9 cellular contexts compared by ENCODE assay signal in the genomic region with DNA sequence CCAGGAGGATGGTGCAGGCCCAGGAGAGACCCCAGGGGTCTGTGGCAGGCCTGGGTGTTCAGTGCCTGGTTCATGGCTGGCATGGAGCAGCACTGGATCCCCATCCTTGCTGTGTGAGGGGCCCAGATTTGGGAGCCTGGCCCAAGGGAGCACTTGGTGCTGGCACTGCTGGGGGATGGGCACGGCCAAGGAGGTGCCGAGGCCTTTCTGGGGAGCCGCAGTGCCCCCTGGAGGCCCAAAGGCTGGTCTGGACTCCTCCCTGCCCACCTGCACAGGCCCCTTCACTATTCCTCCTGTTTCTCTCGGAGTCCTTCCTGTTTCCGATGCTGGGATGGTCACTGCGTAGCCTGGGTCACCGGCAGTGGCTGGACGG.
DNase-seq lines count a peak whose midpoint lies in the region; ATAC-seq, FAIRE-seq and TF ChIP-seq lines count a peak whose summit lies in the region.
"Had no signal": no experiment of that assay in that cellular context is flagged by ENCODE, and none has a peak within 500 bp of the region (broad histone marks: within the 10 kb centered on the region; RNA-seq: fewer than 3 reads in every experiment).

No MANE protein-coding gene starts in this region.

- DNase-seq in D341Med (ENCODE audit: low spot score): peak; percentile 84
- peak; percentile 71 for DNase-seq in H54 (ENCODE audit: insufficient read length, low spot score)
- DNase-seq in kidney tubule cell (ENCODE audit: low spot score): peak; percentile 26
- DNase-seq in T-helper 1 cell: no peak

- ATAC-seq in HG03457 (IDR thresholded peaks at IDR 0.05; ENCODE audit: unreplicated experiment) (no peak), GM21723 (IDR thresholded peaks at IDR 0.05; ENCODE audit: unreplicated experiment) (no peak), GM19452 (IDR thresholded peaks at IDR 0.05; ENCODE audit: unreplicated experiment) (no peak)

- peak; percentile 32; the same call in 1 of the 2 replicates for TF ChIP-seq CTCF in WI38 (IDR thresholded peaks at IDR 0.05; ENCODE audit: low read depth, low read length)

- FAIRE-seq in H54 (lab: Jason Lieb, UNC): no peak
- FAIRE-seq: islet of Langerhans had no signal

- H3K4me3 ChIP-seq in WI38 (ENCODE audit: low read depth, low read length): no peak overlapping the region

- no peak for TF ChIP-seq POLR2A in H54 (IDR thresholded peaks at IDR 0.05; ENCODE audit: low read depth, low read length)

Comparison
In these comparisons a context has a peak if more than half of its experiments do, and no peak if none do; other contexts are left out.
1. DNase-seq: peak in D341Med (single experiment), H54 (single experiment) and kidney tubule cell (single experiment); none in T-helper 1 cell (0 of 5).